ENCODE assay signal across 8 cellular contexts in genomic region chr17:35170968-35171771, GRCh38. TPM values are rescaled to one million over a fixed set of nuclear protein-coding genes. Genes with fewer than 3 reads are reported as not detected.
DNase-seq lines count a peak whose midpoint lies in the region; ATAC-seq and TF ChIP-seq lines count a peak whose summit lies in the region.
"Had no signal": no experiment of that assay in that cellular context is flagged by ENCODE, and none has a peak within 500 bp of the region (broad histone marks: within the 10 kb centered on the region; RNA-seq: fewer than 3 reads in every experiment).

No MANE protein-coding gene starts in this region.

- CTCF ChIA-PET in OCI-LY7 (lab: Charles Lee; ENCODE audit: unreplicated experiment) = no interaction called here

- H3K27ac Mint-ChIP-seq in progenitor cell of endocrine pancreas (no peak overlapping the region), glutamatergic neuron (ENCODE audit: unreplicated experiment) (no peak overlapping the region)
- H3K27ac Mint-ChIP-seq in stimulated activated naive B cell treated with anti-CD40 and anti-IgM and Interleukin-4, amounts not matched to agents 10 μg/mL and 1 μg/mL and 100 μg/mL, for 72 hours = no peak overlapping the region

- no peak overlapping the region for H2AFZ ChIP-seq in OCI-LY7 (ENCODE audit: low read length)

- no peak overlapping the region for H3K27ac ChIP-seq in OCI-LY7 (ENCODE audit: low read depth, low read length, poor library complexity, severe bottlenecking)
- H3K27ac ChIP-seq: neutrophil had no signal

- H3K9me3 Mint-ChIP-seq in progenitor cell of endocrine pancreas (ENCODE audit: low read depth) (no peaks in the 10 kb centered on the region), glutamatergic neuron (ENCODE audit: unreplicated experiment) (peaks cover 2% of the 10 kb centered on the region)
- no peaks in the 10 kb centered on the region for H3K9me3 Mint-ChIP-seq in stimulated activated naive B cell treated with anti-CD40 and anti-IgM and Interleukin-4, amounts not matched to agents 10 μg/mL and 1 μg/mL and 100 μg/mL, for 72 hours

- peaks cover 9% of the 10 kb centered on the region for H3K27me3 Mint-ChIP-seq in progenitor cell of endocrine pancreas
- peaks cover 20 to 24% of the 10 kb centered on the region in 2 donors for H3K27me3 Mint-ChIP-seq in stimulated activated naive B cell treated with anti-CD40 and anti-IgM and Interleukin-4, amounts not matched to agents 10 μg/mL and 1 μg/mL and 100 μg/mL, for 72 hours
- H3K27me3 Mint-ChIP-seq in glutamatergic neuron (ENCODE audit: unreplicated experiment) = peaks cover 2% of the 10 kb centered on the region

- H3K9me2 ChIP-seq in OCI-LY7 (ENCODE audit: insufficient read depth, low read length) = no peaks in the 10 kb centered on the region

- DNase-seq in OCI-LY7 (ENCODE audit: low spot score) = peak; percentile 4
- peak; percentile 66 for DNase-seq in central memory CD4-positive, alpha-beta T cell
- DNase-seq in progenitor cell of endocrine pancreas (ENCODE audit: low spot score, unreplicated experiment) = no peak
- no peak for DNase-seq in NCI-H1436 treated with DMSO at 0.1 percent for 48 hours (lab: John Stamatoyannopoulos, UW)
- no peak for DNase-seq in stimulated activated naive B cell treated with anti-CD40 and anti-IgM and Interleukin-4, amounts not matched to agents 10 μg/mL and 1 μg/mL and 100 μg/mL, for 72 hours
- no peak for DNase-seq in glutamatergic neuron

- TF ChIP-seq CTCF in GM12872 (IDR thresholded peaks at IDR 0.05; ENCODE audit: insufficient read depth, low read depth, low read length) (0 out of 3 replicates have a peak, but pooled peaks have one; percentile 10), OCI-LY7 (conservative IDR thresholded peaks at IDR 0.05; ENCODE audit: low read length) (peak; percentile 44), progenitor cell of endocrine pancreas (IDR thresholded peaks at IDR 0.05; ENCODE audit: unreplicated experiment) (peak; percentile 18), glutamatergic neuron (IDR thresholded peaks at IDR 0.05; ENCODE audit: partially characterized antibody, unreplicated experiment) (no peak)

- H3K4me3 ChIP-seq in OCI-LY7 (ENCODE audit: low read depth, low read length, poor library complexity, severe bottlenecking) = no peak overlapping the region

- no peak overlapping the region for H3K4me2 ChIP-seq in OCI-LY7 (ENCODE audit: low read length)

- no peaks in the 10 kb centered on the region for H3K79me2 ChIP-seq in OCI-LY7 (ENCODE audit: insufficient read depth, low read depth, low read length)

- no peaks in the 10 kb centered on the region for H3K36me3 ChIP-seq in OCI-LY7 (ENCODE audit: insufficient read depth, low read length)
- H3K36me3 ChIP-seq: neutrophil had no signal

- H3K4me1 Mint-ChIP-seq in progenitor cell of endocrine pancreas (ENCODE audit: low read depth) = no peaks in the 10 kb centered on the region
- H3K4me1 Mint-ChIP-seq in stimulated activated naive B cell treated with anti-CD40 and anti-IgM and Interleukin-4, amounts not matched to agents 10 μg/mL and 1 μg/mL and 100 μg/mL, for 72 hours = no peaks in the 10 kb centered on the region
- H3K4me1 Mint-ChIP-seq in glutamatergic neuron (ENCODE audit: low read depth, unreplicated experiment) = peaks cover 2% of the 10 kb centered on the region

- H3K36me3 Mint-ChIP-seq in progenitor cell of endocrine pancreas (ENCODE audit: insufficient read depth) (no peaks in the 10 kb centered on the region), glutamatergic neuron (ENCODE audit: unreplicated experiment) (no peaks in the 10 kb centered on the region)
- no peaks in the 10 kb centered on the region for H3K36me3 Mint-ChIP-seq in stimulated activated naive B cell treated with anti-CD40 and anti-IgM and Interleukin-4, amounts not matched to agents 10 μg/mL and 1 μg/mL and 100 μg/mL, for 72 hours

- intact Hi-C loops in OCI-LY7 (cut with micrococcal nuclease; ENCODE audit: unreplicated experiment) = loop anchor here (10.0 kb wide), 1 partner anchor 364 kb away; the partner anchor contains the start of gene SLFN12L

- no peaks in the 10 kb centered on the region for H4K20me1 ChIP-seq in OCI-LY7 (ENCODE audit: insufficient read depth, low read length)

- ATAC-seq in stimulated activated naive B cell treated with anti-CD40 and anti-IgM and Interleukin-4, amounts not matched to agents 10 μg/mL and 1 μg/mL and 100 μg/mL, for 72 hours (replicated peaks) = no peak

- BruUV-seq in OCI-LY7 (replicated peaks; lab: Mats Ljungman, UMichigan) = no TSS peak

- H3K4me3 Mint-ChIP-seq in progenitor cell of endocrine pancreas (ENCODE audit: low read depth) (no peak overlapping the region), glutamatergic neuron (ENCODE audit: unreplicated experiment) (no peak overlapping the region)
- no peak overlapping the region for H3K4me3 Mint-ChIP-seq in stimulated activated naive B cell treated with anti-CD40 and anti-IgM and Interleukin-4, amounts not matched to agents 10 μg/mL and 1 μg/mL and 100 μg/mL, for 72 hours

- no peaks in the 10 kb centered on the region for H3K4me1 ChIP-seq in OCI-LY7 (ENCODE audit: insufficient read depth, low read length, poor library complexity, severe bottlenecking)

- H3K9me3 ChIP-seq in OCI-LY7 (ENCODE audit: low read length) = no peaks in the 10 kb centered on the region
- H3K9me3 ChIP-seq: neutrophil had no signal

- POLR2A ChIA-PET in OCI-LY7 (lab: Charles Lee) = interaction anchor here (0.9 kb wide), 1 partner anchor 28 kb away, joined by 3 read pairs; no protein-coding TSS in a partner anchor

RNA-seq across cellular contexts. Expression of gene SLC35G3, which starts 23.0 kb away (rescaled TPM):
- not detected in 2 replicates for total RNA-seq in OCI-LY7 (2014; rRNA removed; shearing (Covaris generic))
- total RNA-seq in OCI-LY7 (2022) (not detected in 2 replicates), progenitor cell of endocrine pancreas (not detected in 2 replicates), glutamatergic neuron (ENCODE audit: unreplicated experiment) (not detected)

RNA-seq across cellular contexts. Expression of gene UNC45B, which starts 23.6 kb away (rescaled TPM):
- not detected in 2 replicates for total RNA-seq in OCI-LY7 (2014; rRNA removed; shearing (Covaris generic))
- total RNA-seq in OCI-LY7 (2022) (not detected in 2 replicates), progenitor cell of endocrine pancreas (not detected in 2 replicates), glutamatergic neuron (ENCODE audit: unreplicated experiment) (2.2 TPM)

RNA-seq across cellular contexts. Expression of gene NLE1, which starts 29.1 kb away (rescaled TPM):
- 30.3 and 32.2 TPM in 2 replicates for total RNA-seq in OCI-LY7 (2014; rRNA removed; shearing (Covaris generic))
- total RNA-seq in OCI-LY7 (2022) = 26.7 and 34.1 TPM in 2 replicates
- total RNA-seq in progenitor cell of endocrine pancreas = 18.1 and 19.5 TPM in 2 replicates
- total RNA-seq in glutamatergic neuron (ENCODE audit: unreplicated experiment) = 9.1 TPM

RNA-seq across cellular contexts. Expression of gene FNDC8, which starts 49.8 kb away (rescaled TPM):
- total RNA-seq in OCI-LY7 (2014; rRNA removed; shearing (Covaris generic)) = not detected in 2 replicates
- not detected in 2 replicates for total RNA-seq in OCI-LY7 (2022)
- total RNA-seq in progenitor cell of endocrine pancreas = not detected in 2 replicates
- not detected for total RNA-seq in glutamatergic neuron (ENCODE audit: unreplicated experiment)

RNA-seq across cellular contexts. Expression of gene RAD51D, which starts 51.5 kb away (rescaled TPM):
- 18.9 and 22.4 TPM in 2 replicates for total RNA-seq in OCI-LY7 (2014; rRNA removed; shearing (Covaris generic))
- total RNA-seq in OCI-LY7 (2022) (35.0 and 40.6 TPM in 2 replicates), progenitor cell of endocrine pancreas (16.0 and 18.8 TPM in 2 replicates), glutamatergic neuron (ENCODE audit: unreplicated experiment) (10.1 TPM)

Comparison
In these comparisons a context has a peak if more than half of its experiments do, and no peak if none do; other contexts are left out.
1. DNase-seq: peak in OCI-LY7 (single experiment) and central memory CD4-positive, alpha-beta T cell (single experiment); none in progenitor cell of endocrine pancreas (single experiment), NCI-H1436 treated with DMSO at 0.1 percent for 48 hours (single experiment), stimulated activated naive B cell treated with anti-CD40 and anti-IgM and Interleukin-4, amounts not matched to agents 10 μg/mL and 1 μg/mL and 100 μg/mL, for 72 hours (single experiment) and glutamatergic neuron (single experiment).